Comparison of ENCODE assay signal across 8 cellular contexts in the genomic region with DNA sequence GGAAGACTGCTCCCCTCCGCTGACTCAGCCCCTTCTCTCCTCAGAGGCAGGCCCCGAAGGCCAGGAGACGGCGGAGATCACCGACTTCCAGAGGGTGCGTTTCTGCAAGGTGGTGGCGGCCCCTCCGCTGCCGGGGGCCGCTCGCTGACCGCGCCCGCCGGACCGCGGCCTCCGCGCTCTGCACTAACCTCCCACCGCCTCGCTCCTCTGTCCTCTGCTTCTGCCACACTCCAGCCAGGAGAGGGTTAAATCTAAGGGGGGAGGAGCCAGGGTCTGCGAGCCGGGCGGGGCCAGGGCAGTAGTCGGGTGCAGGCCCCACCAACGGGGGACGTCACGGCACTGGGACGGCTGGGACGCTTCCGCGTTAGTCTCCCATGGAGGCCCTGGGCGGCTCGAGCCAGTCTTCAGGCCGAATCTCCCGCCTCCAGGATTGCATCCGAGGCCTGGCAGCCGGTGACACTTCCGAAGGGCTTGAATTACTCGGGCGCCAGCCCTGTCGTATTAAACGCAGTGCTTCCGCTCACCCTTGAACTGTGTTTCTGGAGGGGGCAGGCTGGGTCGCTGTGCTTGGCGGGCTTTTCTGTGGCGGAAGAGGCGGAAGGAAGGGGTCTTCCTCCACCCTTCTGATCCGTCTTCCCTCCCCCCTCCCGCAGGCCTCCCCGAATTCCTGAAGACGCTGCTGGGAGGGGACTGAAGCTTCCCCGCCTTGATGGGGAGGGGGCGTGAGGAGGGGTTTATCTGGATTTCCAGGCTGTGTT. TPM values are rescaled to one million over a fixed set of nuclear protein-coding genes. Genes with fewer than 3 reads are reported as not detected.
A peak's percentile ranks its signal among the peaks of the same experiment; 100 is the strongest.
DNase-seq lines count a peak whose midpoint lies in the region; ATAC-seq and TF ChIP-seq lines count a peak whose summit lies in the region.

No MANE protein-coding gene starts in this region.

- H3K27ac Mint-ChIP-seq in activated T-helper 2 cell treated with anti-CD3 and anti-CD28 coated beads, Interferon-gamma antibody, Interleukin-2, Interleukin-4, amounts not matched to agents 10 μg/mL and 5 μg/mL and 100 μg/mL, durations not matched to agents 14 hours and 24 hours and 36 hours = peak overlapping the region; percentile 93
- H3K27ac Mint-ChIP-seq in nephron = peak overlapping the region; percentile 94 to 99 (median 98)

- H3K4me3 ChIP-seq in Jurkat, Clone E6-1 (ENCODE audit: low read length) = peak overlapping the region; percentile 86

- H3K4me3 Mint-ChIP-seq in activated T-helper 2 cell treated with anti-CD3 and anti-CD28 coated beads, Interferon-gamma antibody, Interleukin-2, Interleukin-4, amounts not matched to agents 10 μg/mL and 5 μg/mL and 100 μg/mL, durations not matched to agents 14 hours and 24 hours and 36 hours (ENCODE audit: low read depth) = peak overlapping the region; percentile 87
- peak overlapping the region; percentile 90 to 93 (median 93) for H3K4me3 Mint-ChIP-seq in nephron

- H3K36me3 Mint-ChIP-seq in activated T-helper 2 cell treated with anti-CD3 and anti-CD28 coated beads, Interferon-gamma antibody, Interleukin-2, Interleukin-4, amounts not matched to agents 10 μg/mL and 5 μg/mL and 100 μg/mL, durations not matched to agents 14 hours and 24 hours and 36 hours (ENCODE audit: low read depth) = peaks cover 34% of the 10 kb centered on the region
- peaks cover 23% of the 10 kb centered on the region for H3K36me3 Mint-ChIP-seq in nephron (ENCODE audit: low read depth)

- H3K9me3 Mint-ChIP-seq in activated T-helper 2 cell treated with anti-CD3 and anti-CD28 coated beads, Interferon-gamma antibody, Interleukin-2, Interleukin-4, amounts not matched to agents 10 μg/mL and 5 μg/mL and 100 μg/mL, durations not matched to agents 14 hours and 24 hours and 36 hours = no peaks in the 10 kb centered on the region
- H3K9me3 Mint-ChIP-seq in nephron = no peaks in the 10 kb centered on the region

- H3K27me3 Mint-ChIP-seq in activated T-helper 2 cell treated with anti-CD3 and anti-CD28 coated beads, Interferon-gamma antibody, Interleukin-2, Interleukin-4, amounts not matched to agents 10 μg/mL and 5 μg/mL and 100 μg/mL, durations not matched to agents 14 hours and 24 hours and 36 hours (ENCODE audit: low read depth) = no peaks in the 10 kb centered on the region
- peaks cover 8% of the 10 kb centered on the region for H3K27me3 Mint-ChIP-seq in nephron (ENCODE audit: low read depth)

- peak; percentile 59 for ATAC-seq in GM21619 (IDR thresholded peaks at IDR 0.05; ENCODE audit: unreplicated experiment)

- no peak for TF ChIP-seq CTCF in nephron (IDR thresholded peaks at IDR 0.05; ENCODE audit: unreplicated experiment in 3 of 3)

- H3K4me1 Mint-ChIP-seq in activated T-helper 2 cell treated with anti-CD3 and anti-CD28 coated beads, Interferon-gamma antibody, Interleukin-2, Interleukin-4, amounts not matched to agents 10 μg/mL and 5 μg/mL and 100 μg/mL, durations not matched to agents 14 hours and 24 hours and 36 hours (ENCODE audit: low read depth) = peaks cover 19% of the 10 kb centered on the region
- H3K4me1 Mint-ChIP-seq in nephron = peaks cover 27% of the 10 kb centered on the region

- intact Hi-C loops in activated T-helper 2 cell treated with anti-CD3 and anti-CD28 coated beads, Interferon-gamma antibody, Interleukin-2, Interleukin-4, amounts not matched to agents 10 μg/mL and 5 μg/mL and 100 μg/mL, durations not matched to agents 14 hours and 24 hours and 36 hours (cut with micrococcal nuclease) = loop anchor here (1.0 to 10.0 kb wide), 4 partner anchors 16 to 331 kb away; a partner anchor contains a TSS

- DNase-seq in DMS53 (lab: John Stamatoyannopoulos, UW) = peak; percentile 97
- DNase-seq in Jurkat, Clone E6-1 (ENCODE audit: low read depth, low spot score) = peak; percentile 88
- DNase-seq in RKO (ENCODE audit: low spot score) = peak; percentile 96
- DNase-seq in activated T-helper 2 cell treated with anti-CD3 and anti-CD28 coated beads, Interferon-gamma antibody, Interleukin-2, Interleukin-4, amounts not matched to agents 10 μg/mL and 5 μg/mL and 100 μg/mL, durations not matched to agents 14 hours and 24 hours and 36 hours (ENCODE audit: low spot score) = peak; percentile 88
- peak; percentile 88 for DNase-seq in fibroblast of peridontal ligament (ENCODE audit: extremely low read depth)
- DNase-seq in stimulated activated naive CD4-positive, alpha-beta T cell treated with Interleukin-2 at 50 U/mL for 16 hours (lab: John Stamatoyannopoulos, UW) = peak; percentile 89

RNA-seq across cellular contexts. Expression of a gene that starts 1.2 kb away (rescaled TPM):
- 7.2 TPM for polyA plus RNA-seq in Jurkat, Clone E6-1 (2012; ENCODE audit: insufficient read depth, insufficient read length)
- total RNA-seq in activated T-helper 2 cell treated with anti-CD3 and anti-CD28 coated beads, Interferon-gamma antibody, Interleukin-2, Interleukin-4, amounts not matched to agents 10 μg/mL and 5 μg/mL and 100 μg/mL, durations not matched to agents 14 hours and 24 hours and 36 hours = 9.3 and 12.7 TPM in 2 replicates

RNA-seq across cellular contexts. Expression of a gene that starts 17.2 kb away (rescaled TPM):
- 15.6 TPM for polyA plus RNA-seq in Jurkat, Clone E6-1 (2012; ENCODE audit: insufficient read depth, insufficient read length)
- total RNA-seq in activated T-helper 2 cell treated with anti-CD3 and anti-CD28 coated beads, Interferon-gamma antibody, Interleukin-2, Interleukin-4, amounts not matched to agents 10 μg/mL and 5 μg/mL and 100 μg/mL, durations not matched to agents 14 hours and 24 hours and 36 hours = 34.3 and 37.5 TPM in 2 replicates

RNA-seq across cellular contexts. Expression of a gene that starts 36.2 kb away (rescaled TPM):
- not detected for polyA plus RNA-seq in Jurkat, Clone E6-1 (2012; ENCODE audit: insufficient read depth, insufficient read length)
- total RNA-seq in activated T-helper 2 cell treated with anti-CD3 and anti-CD28 coated beads, Interferon-gamma antibody, Interleukin-2, Interleukin-4, amounts not matched to agents 10 μg/mL and 5 μg/mL and 100 μg/mL, durations not matched to agents 14 hours and 24 hours and 36 hours = 1.1 and 1.2 TPM in 2 replicates

RNA-seq across cellular contexts. Expression of a gene that starts 42.5 kb away (rescaled TPM):
- polyA plus RNA-seq in Jurkat, Clone E6-1 (2012; ENCODE audit: insufficient read depth, insufficient read length) = 3.5 TPM
- total RNA-seq in activated T-helper 2 cell treated with anti-CD3 and anti-CD28 coated beads, Interferon-gamma antibody, Interleukin-2, Interleukin-4, amounts not matched to agents 10 μg/mL and 5 μg/mL and 100 μg/mL, durations not matched to agents 14 hours and 24 hours and 36 hours = 14.6 and 16.3 TPM in 2 replicates

RNA-seq across cellular contexts. Expression of a gene that starts 58.5 kb away (rescaled TPM):
- not detected for polyA plus RNA-seq in Jurkat, Clone E6-1 (2012; ENCODE audit: insufficient read depth, insufficient read length)
- total RNA-seq in activated T-helper 2 cell treated with anti-CD3 and anti-CD28 coated beads, Interferon-gamma antibody, Interleukin-2, Interleukin-4, amounts not matched to agents 10 μg/mL and 5 μg/mL and 100 μg/mL, durations not matched to agents 14 hours and 24 hours and 36 hours = not detected in 2 replicates

Comparison
In these comparisons a context has a peak if more than half of its experiments do, and no peak if none do; other contexts are left out.
1. Peak in every context shown above with its lines: DNase-seq, ATAC-seq and H3K4me3 ChIP-seq.